14 cellular contexts compared by ENCODE assay signal in genomic region chr7:20206104-20206896, GRCh38. TPM values are rescaled to one million over a fixed set of nuclear protein-coding genes. Genes with fewer than 3 reads are reported as not detected.
"Had no signal": no experiment of that assay in that cellular context is flagged by ENCODE, and none has a peak within 500 bp of the region (broad histone marks: within the 10 kb centered on the region; RNA-seq: fewer than 3 reads in every experiment).

No MANE protein-coding gene starts in this region.

- H3K4me3 Mint-ChIP-seq: activated naive CD4-positive, alpha-beta T cell treated with anti-CD3 and anti-CD28 coated beads, Interleukin-2, amount 10 ng/mL, durations not matched to agents 7 days and 5 days; natural killer cell; T-helper 2 cell treated with Interferon-gamma antibody and Interleukin-4, amounts not matched to agents 5 μg/mL and 100 μg/mL, for 36 hours had no signal

- H3K36me3 ChIP-seq: colonic mucosa, prostate gland had no signal

- H3K27me3 ChIP-seq: colonic mucosa, testis had no signal

- H3K4me1 Mint-ChIP-seq: activated naive CD4-positive, alpha-beta T cell treated with anti-CD3 and anti-CD28 coated beads, Interleukin-2, amount 10 ng/mL, durations not matched to agents 7 days and 5 days had no signal

- H3K27me3 Mint-ChIP-seq: activated naive CD4-positive, alpha-beta T cell treated with anti-CD3 and anti-CD28 coated beads, Interleukin-2, amount 10 ng/mL, durations not matched to agents 7 days and 5 days had no signal

- H3K36me3 Mint-ChIP-seq: activated naive CD4-positive, alpha-beta T cell treated with anti-CD3 and anti-CD28 coated beads, Interleukin-2, amount 10 ng/mL, durations not matched to agents 7 days and 5 days; natural killer cell had no signal

- H3K9me3 ChIP-seq: colonic mucosa, prostate gland, testis had no signal

- H3K4me1 ChIP-seq: colonic mucosa, prostate gland, testis had no signal

- H3K27ac ChIP-seq: colonic mucosa, prostate gland, testis had no signal

- H3K27ac Mint-ChIP-seq: activated naive CD4-positive, alpha-beta T cell treated with anti-CD3 and anti-CD28 coated beads, Interleukin-2, amount 10 ng/mL, durations not matched to agents 7 days and 5 days; activated T-helper 2 cell treated with anti-CD3 and anti-CD28 coated beads, Interferon-gamma antibody, Interleukin-2, Interleukin-4, amounts not matched to agents 10 μg/mL and 5 μg/mL and 100 μg/mL, durations not matched to agents 14 hours and 24 hours and 36 hours; natural killer cell; T-helper 2 cell treated with Interferon-gamma antibody and Interleukin-4, amounts not matched to agents 5 μg/mL and 100 μg/mL, for 36 hours had no signal

- DNase-seq: activated naive CD4-positive, alpha-beta T cell treated with anti-CD3 and anti-CD28 coated beads, Interleukin-2, amount 10 ng/mL, durations not matched to agents 7 days and 5 days; caudate nucleus; colonic mucosa; hippocampal formation; left cardiac atrium; natural killer cell; occipital lobe; stimulated activated CD4-positive, alpha-beta T cell treated with anti-CD3 and anti-CD28 coated beads, Interleukin-12 subunit alpha, Interleukin-12 subunit beta, amount 100 ng/mL, for 4 hours; stimulated activated naive CD8-positive, alpha-beta T cell treated with anti-CD3 and anti-CD28 coated beads, Interleukin-15, Interleukin-2, amounts not matched to agents 100 U/mL and 50 U/mL, for 24 hours; testis had no signal

- H3K4me3 ChIP-seq: colonic mucosa, prostate gland, testis had no signal

RNA-seq across cellular contexts. Expression of gene MACC1, which starts 10.9 kb away (rescaled TPM):
- total RNA-seq: activated T-helper 2 cell treated with anti-CD3 and anti-CD28 coated beads, Interferon-gamma antibody, Interleukin-2, Interleukin-4, amounts not matched to agents 10 μg/mL and 5 μg/mL and 100 μg/mL, durations not matched to agents 14 hours and 24 hours and 36 hours; endothelial cell of umbilical vein had no signal
